21 cellular contexts compared by ENCODE assay signal in the genomic region with DNA sequence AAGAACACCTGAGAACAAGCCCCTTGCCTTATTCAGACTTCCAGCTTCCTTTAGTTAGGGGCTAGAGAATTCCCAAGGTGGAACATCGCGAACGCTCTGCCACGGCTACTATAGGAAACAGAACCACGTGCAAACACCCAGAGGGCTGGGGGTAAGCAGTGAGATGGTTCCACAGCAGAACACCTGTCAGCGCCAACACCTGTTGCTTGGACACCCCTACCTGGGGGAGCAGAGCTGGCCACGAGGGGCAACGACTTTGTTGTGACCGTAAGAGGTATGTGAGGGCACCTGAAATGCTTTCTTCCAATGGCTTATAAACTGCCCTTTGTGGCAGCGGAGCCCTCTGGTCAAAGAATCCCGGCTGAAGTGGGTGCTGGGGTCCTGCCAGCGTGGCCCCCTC. TPM values are rescaled to one million over a fixed set of nuclear protein-coding genes. Genes with fewer than 3 reads are reported as not detected.
A peak's percentile ranks its signal among the peaks of the same experiment; 100 is the strongest.
DNase-seq lines count a peak whose midpoint lies in the region; ATAC-seq and TF ChIP-seq lines count a peak whose summit lies in the region.
"Had no signal": no experiment of that assay in that cellular context is flagged by ENCODE, and none has a peak within 500 bp of the region (broad histone marks: within the 10 kb centered on the region; RNA-seq: fewer than 3 reads in every experiment).

No MANE protein-coding gene starts in this region.

- H3K4me3 ChIP-seq in HCT116 (replicated peaks in 1 of 2; ENCODE audit: low read depth in 1 of 2, low read length in 2 of 2) = no peak overlapping the region
- no peak overlapping the region for H3K4me3 ChIP-seq in SJCRH30
- H3K4me3 ChIP-seq in gastroesophageal sphincter = no peak overlapping the region
- no peak overlapping the region for H3K4me3 ChIP-seq in suprapubic skin
- H3K4me3 ChIP-seq in right cardiac atrium (ENCODE audit: low read length) = no peak overlapping the region
- no peak overlapping the region for H3K4me3 ChIP-seq in lower leg skin (ENCODE audit: low read depth, poor library complexity, severe bottlenecking)
- H3K4me3 ChIP-seq: Peyer's patch had no signal

- CTCF ChIA-PET in HCT116 (lab: Charles Lee) = interaction anchor here (1.1 to 1.2 kb wide), 2 partner anchors 129 to 239 kb away, joined by 3 read pairs; no protein-coding TSS in a partner anchor

- no peaks in the 10 kb centered on the region for H4K20me1 ChIP-seq in HCT116 (ENCODE audit: insufficient read depth)

- TF ChIP-seq RAD21 in HCT116 (IDR thresholded peaks at IDR 0.05; ENCODE audit: low read depth) = no peak

- intact Hi-C loops in HCT116 (cut with micrococcal nuclease) (no loop called here), right cardiac atrium (cut with DNase I) (no loop called here), lower leg skin (cut with DNase I; ENCODE audit: low total_unique reads) (no loop called here)

- H3K9me2 ChIP-seq in HCT116 (ENCODE audit: insufficient read depth) = no peaks in the 10 kb centered on the region

- no peak overlapping the region for H3K9ac ChIP-seq in HCT116 (ENCODE audit: low read length)

- H3K27me3 ChIP-seq in HCT116 (ENCODE audit: insufficient read depth, low read length) (no peaks in the 10 kb centered on the region), SJCRH30 (no peaks in the 10 kb centered on the region), gastroesophageal sphincter (no peaks in the 10 kb centered on the region), suprapubic skin (no peaks in the 10 kb centered on the region), right cardiac atrium (ENCODE audit: control insufficient read depth, insufficient read depth) (no peaks in the 10 kb centered on the region)
- H3K27me3 ChIP-seq: Peyer's patch had no signal

- peak overlapping the region; percentile 70; the same call in 1 of the 2 replicates for H3K4me2 ChIP-seq in HCT116 (ENCODE audit: low read length)

- H3K4me1 ChIP-seq in HCT116 (ENCODE audit: control insufficient read depth in 1 of 2, insufficient read depth in 2 of 2, low read length in 2 of 2) (peaks cover 30 to 54% of the 10 kb centered on the region in 2 experiments), SJCRH30 (peaks cover 50% of the 10 kb centered on the region), gastroesophageal sphincter (peaks cover 0 to 45% (median 6%) of the 10 kb centered on the region in 3 donors), suprapubic skin (peaks cover 29% of the 10 kb centered on the region), right cardiac atrium (ENCODE audit: control insufficient read depth, insufficient read depth, low read length) (no peaks in the 10 kb centered on the region)

- TF ChIP-seq EP300 in gastroesophageal sphincter (IDR thresholded peaks at IDR 0.05) = no peak
- no peak for TF ChIP-seq EP300 in suprapubic skin (IDR thresholded peaks at IDR 0.05)

- POLR2A ChIA-PET in HCT116 (lab: Charles Lee) = no interaction called here

- H3K36me3 ChIP-seq in HCT116 (ENCODE audit: control insufficient read depth in 1 of 2, insufficient read depth in 2 of 2, low read length in 2 of 2) (no peaks in the 10 kb centered on the region), SJCRH30 (no peaks in the 10 kb centered on the region), gastroesophageal sphincter (peaks cover 0 to 58% of the 10 kb centered on the region in 2 donors), suprapubic skin (peaks cover 35% of the 10 kb centered on the region)

- 78% methylated on average over 10 of the region's 12 CpGs; no CpG with 5 or more reads in 1 of the 2 donors for WGBS in gastroesophageal sphincter (ENCODE audit: low coverage in 1 of 2), 2 donors
- WGBS in suprapubic skin = 81% methylated on average over 9 of the region's 12 CpGs
- 91% methylated on average over 12 of the region's 12 CpGs for WGBS in right cardiac atrium
- 81 to 87% methylated on average over 10 to 12 of the region's 12 CpGs for WGBS in lower leg skin, 2 donors

- H3K9me3 ChIP-seq in HCT116 (ENCODE audit: control insufficient read depth in 1 of 2, insufficient read depth in 1 of 2, low read depth in 1 of 2, low read length in 2 of 2) = no peaks in the 10 kb centered on the region
- H3K9me3 ChIP-seq in SJCRH30 (replicated peaks) = no peaks in the 10 kb centered on the region
- no peaks in the 10 kb centered on the region for H3K9me3 ChIP-seq in gastroesophageal sphincter
- no peaks in the 10 kb centered on the region for H3K9me3 ChIP-seq in suprapubic skin
- H3K9me3 ChIP-seq in right cardiac atrium (ENCODE audit: control insufficient read depth, low read length) = no peaks in the 10 kb centered on the region
- H3K9me3 ChIP-seq: Peyer's patch had no signal

- TF ChIP-seq POLR2A in HCT116 (IDR thresholded peaks at IDR 0.05; ENCODE audit: borderline replicate concordance, extremely low read depth, insufficient read depth, insufficient read length) = no peak
- no peak for TF ChIP-seq POLR2A in gastroesophageal sphincter (IDR thresholded peaks at IDR 0.05)
- no peak for TF ChIP-seq POLR2A in suprapubic skin (IDR thresholded peaks at IDR 0.05)
- no peak for TF ChIP-seq POLR2A in lower leg skin (IDR thresholded peaks at IDR 0.05)

- H3K79me2 ChIP-seq in HCT116 (ENCODE audit: insufficient read depth, low read length) = no peaks in the 10 kb centered on the region

- no peak for DNase-seq in HCT116 (ENCODE audit: low read depth, low spot score)
- DNase-seq in SJCRH30 = no peak
- DNase-seq in suprapubic skin (ENCODE audit: low spot score in 2 of 2) = no peak
- DNase-seq in activated CD8-positive, alpha-beta memory T cell treated with anti-CD3 and anti-CD28 coated beads, Interleukin-2, amount 50 U/mL, for 4 hours = no peak
- no peak for DNase-seq in right cardiac atrium
- no peak for DNase-seq in lower leg skin (ENCODE audit: low spot score in 2 of 2)
- DNase-seq: AML-193; C1 segment of cervical spinal cord; Calu3; CD8-positive, alpha-beta T cell; DMS153; H7; Karpas-422; NCI-H1105 treated with DMSO at 0.1 percent for 48 hours; NCI-H2029 treated with DMSO at 0.1 percent for 48 hours; NCI-H2171; NCI-H345; NCI-H524; NCI-H774; Peyer's patch had no signal

- H3K27ac ChIP-seq in HCT116 (ENCODE audit: low read depth, low read length) = no peak overlapping the region
- H3K27ac ChIP-seq in SJCRH30 = peak overlapping the region; percentile 40; the same call in 1 of the 2 replicates
- H3K27ac ChIP-seq in gastroesophageal sphincter = peak overlapping the region in 3 of 4 donors; percentile 20 to 65 (median 53)
- H3K27ac ChIP-seq in suprapubic skin = peak overlapping the region; percentile 85
- no peak overlapping the region for H3K27ac ChIP-seq in right cardiac atrium (ENCODE audit: low read length)
- H3K27ac ChIP-seq: Peyer's patch had no signal

- no TSS peak for BruUV-seq in HCT116 (replicated peaks; lab: Mats Ljungman, UMichigan)

- ATAC-seq in HCT116 (no peak), gastroesophageal sphincter (no peak), right cardiac atrium (no peak)
- ATAC-seq: CD8-positive, alpha-beta T cell had no signal

- RAD21 ChIA-PET in HCT116 (lab: Charles Lee; ENCODE audit: low non-redundant PET in 1 of 2, low total read pairs in 2 of 2, uncharacterized antibody in 2 of 2, unreplicated experiment in 2 of 2) = no interaction called here

- H2AFZ ChIP-seq in HCT116 (ENCODE audit: low read depth, low read length, poor library complexity, severe bottlenecking) = no peak overlapping the region

- TF ChIP-seq CTCF in HCT116 (IDR thresholded peaks at IDR 0.05 in 2 of 3, conservative IDR thresholded peaks at IDR 0.05 in 1 of 3; ENCODE audit: borderline replicate concordance in 1 of 3, insufficient read depth in 1 of 3, low read depth in 2 of 3, low read length in 2 of 3) = no peak
- TF ChIP-seq CTCF in gastroesophageal sphincter (IDR thresholded peaks at IDR 0.05) = no peak
- no peak for TF ChIP-seq CTCF in suprapubic skin (IDR thresholded peaks at IDR 0.05)
- no peak for TF ChIP-seq CTCF in lower leg skin (IDR thresholded peaks at IDR 0.05)

TF ChIP-seq in HCT116, 20 proteins besides CTCF, POLR2A, EP300 and RAD21 (continues in another document):
- TF ChIP-seq EZH2phosphoT487 (IDR thresholded peaks at IDR 0.05; ENCODE audit: borderline replicate concordance) = no peak
- no peak for TF ChIP-seq MAX (IDR thresholded peaks at IDR 0.05)

RNA-seq across cellular contexts. Expression of gene MRPL37, which starts 50.7 kb away (rescaled TPM):
- total RNA-seq in HCT116 (2021; ENCODE audit: unreplicated experiment) (132 TPM), gastroesophageal sphincter (10 to 100 TPM; 37.3 to 64.5 (median 52.0) TPM), suprapubic skin (10 to 100 TPM; 63.2 to 83.3 (median 75.3) TPM), right cardiac atrium (10 to 100 TPM; 53.1 to 57.1 (median 55.7) TPM), lower leg skin (10 to 100 TPM; 55.7 to 76.4 (median 68.3) TPM)
- polyA plus RNA-seq in HCT116 (2012) = 98.1 and 139 TPM in 2 replicates
- 139 and 142 TPM in 2 replicates for total RNA-seq in SJCRH30 (2014; rRNA removed; shearing (Covaris generic))
- polyA plus RNA-seq in right cardiac atrium = 53.9 TPM

RNA-seq across cellular contexts. Expression of gene CYB5RL, which starts 50.8 kb away (rescaled TPM):
- total RNA-seq in HCT116 (2021; ENCODE audit: unreplicated experiment) (11.7 TPM), gastroesophageal sphincter (1 to 10 TPM; 2.2 to 4.1 (median 3.0) TPM), suprapubic skin (10 to 100 TPM in 1 of 4 donors, 1 to 10 TPM in 3; 5.0 to 12.6 (median 5.4) TPM), right cardiac atrium (1 to 10 TPM; 3.0 to 6.4 (median 5.5) TPM), lower leg skin (10 to 100 TPM in 1 of 4 donors, 1 to 10 TPM in 3; 2.4 to 15.2 (median 5.6) TPM)
- 3.6 and 5.4 TPM in 2 replicates for polyA plus RNA-seq in HCT116 (2012)
- total RNA-seq in SJCRH30 (2014; rRNA removed; shearing (Covaris generic)) = 6.4 and 7.0 TPM in 2 replicates
- 3.2 TPM for polyA plus RNA-seq in right cardiac atrium

Comparison
In these comparisons a context has a peak if more than half of its experiments do, and no peak if none do; other contexts are left out.
1. H3K27ac ChIP-seq: peak in SJCRH30 (single experiment), gastroesophageal sphincter (3 of 4) and suprapubic skin (single experiment); none in HCT116 (single experiment) and right cardiac atrium (single experiment).